In genomic region chr1:6512245-6512907, GRCh38 we compare ENCODE assay signal across 1 cellular context.
TF ChIP-seq lines count a peak whose summit lies in the region.

No MANE protein-coding gene starts in this region.

TF ChIP-seq in HepG2, 621 proteins besides CTCF, POLR2A, EP300 and RAD21 (continued from another document and continues in another):
- TF ChIP-seq, protein P1, sequence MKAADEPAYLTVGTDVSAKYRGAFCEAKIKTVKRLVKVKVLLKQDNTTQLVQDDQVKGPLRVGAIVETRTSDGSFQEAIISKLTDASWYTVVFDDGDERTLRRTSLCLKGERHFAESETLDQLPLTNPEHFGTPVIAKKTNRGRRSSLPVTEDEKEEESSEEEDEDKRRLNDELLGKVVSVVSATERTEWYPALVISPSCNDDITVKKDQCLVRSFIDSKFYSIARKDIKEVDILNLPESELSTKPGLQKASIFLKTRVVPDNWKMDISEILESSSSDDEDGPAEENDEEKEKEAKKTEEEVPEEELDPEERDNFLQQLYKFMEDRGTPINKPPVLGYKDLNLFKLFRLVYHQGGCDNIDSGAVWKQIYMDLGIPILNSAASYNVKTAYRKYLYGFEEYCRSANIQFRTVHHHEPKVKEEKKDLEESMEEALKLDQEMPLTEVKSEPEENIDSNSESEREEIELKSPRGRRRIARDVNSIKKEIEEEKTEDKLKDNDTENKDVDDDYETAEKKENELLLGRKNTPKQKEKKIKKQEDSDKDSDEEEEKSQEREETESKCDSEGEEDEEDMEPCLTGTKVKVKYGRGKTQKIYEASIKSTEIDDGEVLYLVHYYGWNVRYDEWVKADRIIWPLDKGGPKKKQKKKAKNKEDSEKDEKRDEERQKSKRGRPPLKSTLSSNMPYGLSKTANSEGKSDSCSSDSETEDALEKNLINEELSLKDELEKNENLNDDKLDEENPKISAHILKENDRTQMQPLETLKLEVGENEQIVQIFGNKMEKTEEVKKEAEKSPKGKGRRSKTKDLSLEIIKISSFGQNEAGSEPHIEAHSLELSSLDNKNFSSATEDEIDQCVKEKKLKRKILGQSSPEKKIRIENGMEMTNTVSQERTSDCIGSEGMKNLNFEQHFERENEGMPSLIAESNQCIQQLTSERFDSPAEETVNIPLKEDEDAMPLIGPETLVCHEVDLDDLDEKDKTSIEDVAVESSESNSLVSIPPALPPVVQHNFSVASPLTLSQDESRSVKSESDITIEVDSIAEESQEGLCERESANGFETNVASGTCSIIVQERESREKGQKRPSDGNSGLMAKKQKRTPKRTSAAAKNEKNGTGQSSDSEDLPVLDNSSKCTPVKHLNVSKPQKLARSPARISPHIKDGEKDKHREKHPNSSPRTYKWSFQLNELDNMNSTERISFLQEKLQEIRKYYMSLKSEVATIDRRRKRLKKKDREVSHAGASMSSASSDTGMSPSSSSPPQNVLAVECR (CRISPR knock-in tag; IDR thresholded peaks at IDR 0.05; ENCODE audit: borderline replicate concordance), result peak; percentile 9; the same call in 1 of the 2 replicates
- TF ChIP-seq MYC (CRISPR knock-in tag; IDR thresholded peaks at IDR 0.05; ENCODE audit: borderline replicate concordance) (peak; percentile 55; the same call in 1 of the 2 replicates), SAP130 (CRISPR knock-in tag; IDR thresholded peaks at IDR 0.05; ENCODE audit: low read depth) (peak; percentile 16; the same call in 1 of the 2 replicates), NR1H2 (CRISPR knock-in tag; IDR thresholded peaks at IDR 0.05; ENCODE audit: borderline replicate concordance, low read depth) (no peak), HOXA5 (CRISPR knock-in tag; IDR thresholded peaks at IDR 0.05) (no peak), ZMYM3 (CRISPR knock-in tag; IDR thresholded peaks at IDR 0.05) (no peak), ZGPAT (CRISPR knock-in tag; IDR thresholded peaks at IDR 0.05) (0 out of 2 replicates have a peak, but pooled peaks have one; percentile 12), SNAI1 (CRISPR knock-in tag; IDR thresholded peaks at IDR 0.05; ENCODE audit: borderline replicate concordance) (no peak), KLF6 (CRISPR knock-in tag; IDR thresholded peaks at IDR 0.05) (no peak), NFE2L1 (CRISPR knock-in tag; IDR thresholded peaks at IDR 0.05; ENCODE audit: borderline replicate concordance) (no peak), SALL1 (CRISPR knock-in tag; IDR thresholded peaks at IDR 0.05) (peak; percentile 22; the same call in 1 of the 2 replicates), HMGXB4 (CRISPR knock-in tag; IDR thresholded peaks at IDR 0.05; ENCODE audit: borderline replicate concordance in 1 of 2, low read depth in 1 of 2) (no peak), HNRNPLL (IDR thresholded peaks at IDR 0.05; ENCODE audit: low read depth, low read length, poor library complexity, severe bottlenecking) (peak; percentile 36), ZNF558 (CRISPR knock-in tag; IDR thresholded peaks at IDR 0.05; ENCODE audit: borderline replicate concordance) (0 out of 2 replicates have a peak, but pooled peaks have one; percentile 49), KLF9 (CRISPR knock-in tag; IDR thresholded peaks at IDR 0.05; ENCODE audit: low read depth) (no peak), FOXC1 (CRISPR knock-in tag; IDR thresholded peaks at IDR 0.05; ENCODE audit: borderline replicate concordance) (0 out of 2 replicates have a peak, but pooled peaks have one; percentile 38), ZNF10 (CRISPR knock-in tag; IDR thresholded peaks at IDR 0.05; ENCODE audit: borderline replicate concordance, low read depth) (no peak), ZNF556 (CRISPR knock-in tag; IDR thresholded peaks at IDR 0.05; ENCODE audit: borderline replicate concordance) (no peak), DZIP1 (CRISPR knock-in tag; IDR thresholded peaks at IDR 0.05) (no peak), NR2F6 (IDR thresholded peaks at IDR 0.05) (no peak), NR2F6 (CRISPR knock-in tag; IDR thresholded peaks at IDR 0.05) (no peak), KLF12 (CRISPR knock-in tag; IDR thresholded peaks at IDR 0.05; ENCODE audit: borderline replicate concordance) (no peak), MED8 (CRISPR knock-in tag; IDR thresholded peaks at IDR 0.05; ENCODE audit: insufficient replicate concordance) (no peak), HNF4G (IDR thresholded peaks at IDR 0.05; ENCODE audit: borderline replicate concordance, low read depth, low read length) (peak; percentile 84), HNF4G (CRISPR knock-in tag; IDR thresholded peaks at IDR 0.05; ENCODE audit: borderline replicate concordance, low read depth) (no peak; the same call in 1 of the 2 replicates), IKZF4 (CRISPR knock-in tag; IDR thresholded peaks at IDR 0.05; ENCODE audit: borderline replicate concordance, low read depth, not compliant biosample characterization) (no peak), CBX1 (IDR thresholded peaks at IDR 0.05; ENCODE audit: low read depth) (no peak), DR1 (CRISPR knock-in tag; IDR thresholded peaks at IDR 0.05) (0 out of 2 replicates have a peak, but pooled peaks have one; percentile 25), ZNF530 (CRISPR knock-in tag; IDR thresholded peaks at IDR 0.05; ENCODE audit: low read depth) (no peak), KLF11 (CRISPR knock-in tag; IDR thresholded peaks at IDR 0.05) (no peak), MATR3 (CRISPR knock-in tag; IDR thresholded peaks at IDR 0.05) (no peak), KDM5B (CRISPR knock-in tag; IDR thresholded peaks at IDR 0.05; ENCODE audit: borderline replicate concordance) (peak; percentile 49; the same call in 1 of the 2 replicates), SUZ12 (IDR thresholded peaks at IDR 0.05; ENCODE audit: low read depth, low read length) (no peak), TBX3 (IDR thresholded peaks at IDR 0.05; ENCODE audit: borderline replicate concordance) (no peak)
- TF ChIP-seq, protein P2, sequence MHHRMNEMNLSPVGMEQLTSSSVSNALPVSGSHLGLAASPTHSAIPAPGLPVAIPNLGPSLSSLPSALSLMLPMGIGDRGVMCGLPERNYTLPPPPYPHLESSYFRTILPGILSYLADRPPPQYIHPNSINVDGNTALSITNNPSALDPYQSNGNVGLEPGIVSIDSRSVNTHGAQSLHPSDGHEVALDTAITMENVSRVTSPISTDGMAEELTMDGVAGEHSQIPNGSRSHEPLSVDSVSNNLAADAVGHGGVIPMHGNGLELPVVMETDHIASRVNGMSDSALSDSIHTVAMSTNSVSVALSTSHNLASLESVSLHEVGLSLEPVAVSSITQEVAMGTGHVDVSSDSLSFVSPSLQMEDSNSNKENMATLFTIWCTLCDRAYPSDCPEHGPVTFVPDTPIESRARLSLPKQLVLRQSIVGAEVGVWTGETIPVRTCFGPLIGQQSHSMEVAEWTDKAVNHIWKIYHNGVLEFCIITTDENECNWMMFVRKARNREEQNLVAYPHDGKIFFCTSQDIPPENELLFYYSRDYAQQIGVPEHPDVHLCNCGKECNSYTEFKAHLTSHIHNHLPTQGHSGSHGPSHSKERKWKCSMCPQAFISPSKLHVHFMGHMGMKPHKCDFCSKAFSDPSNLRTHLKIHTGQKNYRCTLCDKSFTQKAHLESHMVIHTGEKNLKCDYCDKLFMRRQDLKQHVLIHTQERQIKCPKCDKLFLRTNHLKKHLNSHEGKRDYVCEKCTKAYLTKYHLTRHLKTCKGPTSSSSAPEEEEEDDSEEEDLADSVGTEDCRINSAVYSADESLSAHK (CRISPR knock-in tag; IDR thresholded peaks at IDR 0.05; ENCODE audit: borderline replicate concordance), result no peak
- TF ChIP-seq, protein P3, sequence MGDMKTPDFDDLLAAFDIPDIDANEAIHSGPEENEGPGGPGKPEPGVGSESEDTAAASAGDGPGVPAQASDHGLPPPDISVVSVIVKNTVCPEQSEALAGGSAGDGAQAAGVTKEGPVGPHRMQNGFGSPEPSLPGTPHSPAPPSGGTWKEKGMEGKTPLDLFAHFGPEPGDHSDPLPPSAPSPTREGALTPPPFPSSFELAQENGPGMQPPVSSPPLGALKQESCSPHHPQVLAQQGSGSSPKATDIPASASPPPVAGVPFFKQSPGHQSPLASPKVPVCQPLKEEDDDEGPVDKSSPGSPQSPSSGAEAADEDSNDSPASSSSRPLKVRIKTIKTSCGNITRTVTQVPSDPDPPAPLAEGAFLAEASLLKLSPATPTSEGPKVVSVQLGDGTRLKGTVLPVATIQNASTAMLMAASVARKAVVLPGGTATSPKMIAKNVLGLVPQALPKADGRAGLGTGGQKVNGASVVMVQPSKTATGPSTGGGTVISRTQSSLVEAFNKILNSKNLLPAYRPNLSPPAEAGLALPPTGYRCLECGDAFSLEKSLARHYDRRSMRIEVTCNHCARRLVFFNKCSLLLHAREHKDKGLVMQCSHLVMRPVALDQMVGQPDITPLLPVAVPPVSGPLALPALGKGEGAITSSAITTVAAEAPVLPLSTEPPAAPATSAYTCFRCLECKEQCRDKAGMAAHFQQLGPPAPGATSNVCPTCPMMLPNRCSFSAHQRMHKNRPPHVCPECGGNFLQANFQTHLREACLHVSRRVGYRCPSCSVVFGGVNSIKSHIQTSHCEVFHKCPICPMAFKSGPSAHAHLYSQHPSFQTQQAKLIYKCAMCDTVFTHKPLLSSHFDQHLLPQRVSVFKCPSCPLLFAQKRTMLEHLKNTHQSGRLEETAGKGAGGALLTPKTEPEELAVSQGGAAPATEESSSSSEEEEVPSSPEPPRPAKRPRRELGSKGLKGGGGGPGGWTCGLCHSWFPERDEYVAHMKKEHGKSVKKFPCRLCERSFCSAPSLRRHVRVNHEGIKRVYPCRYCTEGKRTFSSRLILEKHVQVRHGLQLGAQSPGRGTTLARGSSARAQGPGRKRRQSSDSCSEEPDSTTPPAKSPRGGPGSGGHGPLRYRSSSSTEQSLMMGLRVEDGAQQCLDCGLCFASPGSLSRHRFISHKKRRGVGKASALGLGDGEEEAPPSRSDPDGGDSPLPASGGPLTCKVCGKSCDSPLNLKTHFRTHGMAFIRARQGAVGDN (CRISPR knock-in tag; IDR thresholded peaks at IDR 0.05), result peak; percentile 84
- TF ChIP-seq, protein P4, sequence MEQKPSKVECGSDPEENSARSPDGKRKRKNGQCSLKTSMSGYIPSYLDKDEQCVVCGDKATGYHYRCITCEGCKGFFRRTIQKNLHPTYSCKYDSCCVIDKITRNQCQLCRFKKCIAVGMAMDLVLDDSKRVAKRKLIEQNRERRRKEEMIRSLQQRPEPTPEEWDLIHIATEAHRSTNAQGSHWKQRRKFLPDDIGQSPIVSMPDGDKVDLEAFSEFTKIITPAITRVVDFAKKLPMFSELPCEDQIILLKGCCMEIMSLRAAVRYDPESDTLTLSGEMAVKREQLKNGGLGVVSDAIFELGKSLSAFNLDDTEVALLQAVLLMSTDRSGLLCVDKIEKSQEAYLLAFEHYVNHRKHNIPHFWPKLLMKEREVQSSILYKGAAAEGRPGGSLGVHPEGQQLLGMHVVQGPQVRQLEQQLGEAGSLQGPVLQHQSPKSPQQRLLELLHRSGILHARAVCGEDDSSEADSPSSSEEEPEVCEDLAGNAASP (CRISPR knock-in tag; IDR thresholded peaks at IDR 0.05; ENCODE audit: borderline replicate concordance), result peak; percentile 72; the same call in 1 of the 2 replicates
- TF ChIP-seq, protein P5, sequence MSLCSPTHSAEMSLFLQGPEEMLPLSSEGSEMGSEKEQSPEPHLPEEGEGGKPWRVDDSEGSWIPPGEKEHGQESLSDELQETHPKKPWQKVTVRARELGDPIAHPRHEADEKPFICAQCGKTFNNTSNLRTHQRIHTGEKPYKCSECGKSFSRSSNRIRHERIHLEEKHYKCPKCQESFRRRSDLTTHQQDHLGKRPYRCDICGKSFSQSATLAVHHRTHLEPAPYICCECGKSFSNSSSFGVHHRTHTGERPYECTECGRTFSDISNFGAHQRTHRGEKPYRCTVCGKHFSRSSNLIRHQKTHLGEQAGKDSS (CRISPR knock-in tag; IDR thresholded peaks at IDR 0.05; ENCODE audit: borderline replicate concordance, low read depth), result no peak
